1 cellular context compared by ENCODE assay signal in genomic region chr5:38164776-38165399, GRCh38.
TF ChIP-seq lines count a peak whose summit lies in the region.

No MANE protein-coding gene starts in this region.

TF ChIP-seq in HepG2, 621 proteins besides CTCF, POLR2A, EP300 and RAD21 (continued from another document and continues in another):
- no peak for TF ChIP-seq MAF1 (CRISPR knock-in tag; IDR thresholded peaks at IDR 0.05; ENCODE audit: borderline replicate concordance)
- TF ChIP-seq POLR2AphosphoS5 (IDR thresholded peaks at IDR 0.05; ENCODE audit: low read depth, low read length), result no peak
- TF ChIP-seq ATAD3A (CRISPR knock-in tag; IDR thresholded peaks at IDR 0.05), result no peak
- TF ChIP-seq ZNF331 (CRISPR knock-in tag; IDR thresholded peaks at IDR 0.05), result peak; percentile 77
- peak; percentile 80; the same call in 1 of the 2 replicates for TF ChIP-seq GATA4 (IDR thresholded peaks at IDR 0.05; ENCODE audit: borderline replicate concordance, low read depth)
- peak; percentile 91 for TF ChIP-seq FOXA3 (CRISPR knock-in tag; IDR thresholded peaks at IDR 0.05)
- no peak for TF ChIP-seq ZHX1 (CRISPR knock-in tag; IDR thresholded peaks at IDR 0.05; ENCODE audit: low read depth)
- TF ChIP-seq KLF6 (CRISPR knock-in tag; IDR thresholded peaks at IDR 0.05), result no peak
- no peak; the same call in 1 of the 2 replicates for TF ChIP-seq ESRRA (CRISPR knock-in tag; IDR thresholded peaks at IDR 0.05; ENCODE audit: low read depth)
- TF ChIP-seq RARA (CRISPR knock-in tag; IDR thresholded peaks at IDR 0.05), result peak; percentile 88
- TF ChIP-seq ZNF251 (CRISPR knock-in tag; IDR thresholded peaks at IDR 0.05), result no peak
- TF ChIP-seq TBP (CRISPR knock-in tag; IDR thresholded peaks at IDR 0.05), result no peak
- TF ChIP-seq ZNF609 (CRISPR knock-in tag; IDR thresholded peaks at IDR 0.05; ENCODE audit: borderline replicate concordance), result peak; percentile 74
- no peak for TF ChIP-seq WIZ (CRISPR knock-in tag; IDR thresholded peaks at IDR 0.05)
- no peak for TF ChIP-seq ZNF513 (CRISPR knock-in tag; conservative IDR thresholded peaks at IDR 0.05)
- TF ChIP-seq ZNF646 (CRISPR knock-in tag; IDR thresholded peaks at IDR 0.05), result peak; percentile 84
- TF ChIP-seq IKZF5 (CRISPR knock-in tag; IDR thresholded peaks at IDR 0.05), result peak; percentile 61; the same call in 1 of the 2 replicates
- peak; percentile 53; the same call in 1 of the 2 replicates for TF ChIP-seq ZNF24 (IDR thresholded peaks at IDR 0.05)
- no peak for TF ChIP-seq SMAD1 (CRISPR knock-in tag; IDR thresholded peaks at IDR 0.05; ENCODE audit: borderline replicate concordance, low read depth)
- TF ChIP-seq ZNF17 (CRISPR knock-in tag; IDR thresholded peaks at IDR 0.05), result no peak
- peak; percentile 61; the same call in 1 of the 2 replicates for TF ChIP-seq AFF4 (CRISPR knock-in tag; IDR thresholded peaks at IDR 0.05)
- no peak for TF ChIP-seq PHB2 (IDR thresholded peaks at IDR 0.05; ENCODE audit: partially characterized antibody)
- TF ChIP-seq HNF4A (CRISPR knock-in tag; IDR thresholded peaks at IDR 0.05), result peak; percentile 79
- peak; percentile 73; the same call in 1 of the 2 replicates for TF ChIP-seq ZSCAN9 (CRISPR knock-in tag; IDR thresholded peaks at IDR 0.05; ENCODE audit: borderline replicate concordance)
- no peak for TF ChIP-seq NRL (CRISPR knock-in tag; IDR thresholded peaks at IDR 0.05; ENCODE audit: borderline replicate concordance)
- TF ChIP-seq MED8 (CRISPR knock-in tag; IDR thresholded peaks at IDR 0.05; ENCODE audit: insufficient replicate concordance), result peak; percentile 65
- no peak for TF ChIP-seq TAF15 (IDR thresholded peaks at IDR 0.05; ENCODE audit: low read depth, low read length, poor library complexity, severe bottlenecking)
- TF ChIP-seq ZSCAN20 (CRISPR knock-in tag; IDR thresholded peaks at IDR 0.05; ENCODE audit: borderline replicate concordance), result no peak
- TF ChIP-seq GTF3A (CRISPR knock-in tag; conservative IDR thresholded peaks at IDR 0.05), result no peak
- TF ChIP-seq CEBPG (CRISPR knock-in tag; IDR thresholded peaks at IDR 0.05), result peak; percentile 94
- no peak for TF ChIP-seq EZH2 (conservative IDR thresholded peaks at IDR 0.05; ENCODE audit: low read depth, low read length)
- no peak for TF ChIP-seq NFE2L1 (CRISPR knock-in tag; IDR thresholded peaks at IDR 0.05; ENCODE audit: borderline replicate concordance)
- TF ChIP-seq PBX2 (CRISPR knock-in tag; IDR thresholded peaks at IDR 0.05), result no peak
- no peak for TF ChIP-seq ZNF225 (CRISPR knock-in tag; IDR thresholded peaks at IDR 0.05)
